Comparison of ENCODE assay signal across 13 cellular contexts in the genomic region with DNA sequence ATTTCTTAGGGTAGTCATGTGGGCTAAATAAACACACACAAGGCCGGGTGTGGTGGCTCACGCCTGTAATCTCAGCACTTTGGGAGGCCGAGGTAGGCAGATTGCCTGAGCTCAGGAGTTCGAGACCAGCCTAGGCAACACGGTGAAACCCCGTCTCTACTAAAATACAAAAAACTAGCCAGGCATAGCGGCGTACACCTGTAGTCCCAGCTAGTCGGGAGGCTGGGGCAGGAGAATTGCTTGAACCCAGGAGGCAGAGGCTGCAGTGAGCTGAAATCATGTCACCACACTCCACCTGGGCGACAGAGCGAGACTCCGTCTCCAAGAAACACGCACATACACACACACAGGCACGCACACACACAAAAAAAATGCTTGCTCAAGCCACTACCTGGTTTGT. TPM values are rescaled to one million over a fixed set of nuclear protein-coding genes. Genes with fewer than 3 reads are reported as not detected.
"Had no signal": no experiment of that assay in that cellular context is flagged by ENCODE, and none has a peak within 500 bp of the region (broad histone marks: within the 10 kb centered on the region; RNA-seq: fewer than 3 reads in every experiment).

No MANE protein-coding gene starts in this region.

RNA-seq across cellular contexts. Expression of gene CLEC20A, which starts 6.6 kb away (rescaled TPM):
- total RNA-seq: stomach, subcutaneous adipose tissue, suprapubic skin, temporal lobe, thyroid gland, transverse colon, upper lobe of left lung, upper lobe of right lung, ureter, uterus, vagina had no signal

RNA-seq across cellular contexts. Expression of gene TEX35, which starts 9.6 kb away (rescaled TPM):
- total RNA-seq: stomach, subcutaneous adipose tissue, temporal lobe, thoracic aorta, thyroid gland, transverse colon, upper lobe of left lung, upper lobe of right lung, ureter, uterus, vagina had no signal
- polyA plus RNA-seq: urinary bladder had no signal
